ENCODE assay signal across 8 cellular contexts in genomic region chr3:12287727-12288465, GRCh38. TPM values are rescaled to one million over a fixed set of nuclear protein-coding genes. Genes with fewer than 3 reads are reported as not detected.
DNase-seq lines count a peak whose midpoint lies in the region; ATAC-seq and TF ChIP-seq lines count a peak whose summit lies in the region.

No MANE protein-coding gene starts in this region.

- peaks cover 35% of the 10 kb centered on the region for H4K20me1 ChIP-seq in PC-3 (ENCODE audit: low read length)

- H3K79me2 ChIP-seq in PC-3 (ENCODE audit: low read length) = peaks cover 58% of the 10 kb centered on the region

- intact Hi-C loops in PC-3 (cut with micrococcal nuclease) = loop anchor here (1.0 to 2.0 kb wide), 5 partner anchors 21 to 193 kb away; no protein-coding TSS in a partner anchor

- H3K9me2 ChIP-seq in PC-3 (replicated peaks; ENCODE audit: low read length) = no peaks in the 10 kb centered on the region

- POLR2A ChIA-PET in PC-3 (lab: Charles Lee; ENCODE audit: unreplicated experiment) = no interaction called here

- peak overlapping the region; percentile 77 for H2AFZ ChIP-seq in PC-3 (ENCODE audit: low read length)

- no peak for TF ChIP-seq CTCF in PC-3 (conservative IDR thresholded peaks at IDR 0.05; ENCODE audit: low read depth, low read length)

- peak overlapping the region; percentile 74 for H3K4me3 ChIP-seq in PC-3 (ENCODE audit: low read length)

- BruUV-seq in PC-3 (replicated peaks; lab: Mats Ljungman, UMichigan) = no TSS peak

- H3K36me3 ChIP-seq in PC-3 (ENCODE audit: low read depth, low read length) = peaks cover 28% of the 10 kb centered on the region

- peaks cover 19% of the 10 kb centered on the region for H3K4me1 ChIP-seq in PC-3 (ENCODE audit: insufficient read depth, low read length)

- peak overlapping the region; percentile 78 for H3K27ac ChIP-seq in PC-3 (ENCODE audit: low read length)

- ATAC-seq in PC-3 (peak; percentile 57), GM21737 (IDR thresholded peaks at IDR 0.05; ENCODE audit: unreplicated experiment) (no peak)

- H3K27me3 ChIP-seq in PC-3 (ENCODE audit: low read length) = no peaks in the 10 kb centered on the region

- peak overlapping the region; percentile 87 for H3K4me2 ChIP-seq in PC-3 (ENCODE audit: low read length)

- CTCF ChIA-PET in PC-3 (lab: Charles Lee) = interaction anchor here (0.6 kb wide), 1 partner anchor 192 kb away, joined by 3 read pairs; no protein-coding TSS in a partner anchor

- H3K9ac ChIP-seq in PC-3 (ENCODE audit: low read length) = peak overlapping the region; percentile 87

- peak in 2 of 3 experiments; percentile 26 to 53 for DNase-seq in NCI-H1417 (lab: John Stamatoyannopoulos, UW)
- no peak for DNase-seq in NCI-H1417 treated with DMSO at 0.1 percent for 48 hours (lab: John Stamatoyannopoulos, UW)
- peak; percentile 63 for DNase-seq in PC-3
- DNase-seq in epidermal melanocyte (ENCODE audit: insufficient read length, low spot score) = peak; percentile 36
- peak; percentile 24 for DNase-seq in mucosa of gallbladder (ENCODE audit: low spot score)
- no peak for DNase-seq in HPDE6-E6E7 (ENCODE audit: extremely low spot score)
- no peak for DNase-seq in putamen (ENCODE audit: low spot score)

- peaks cover 7% of the 10 kb centered on the region for H3F3A ChIP-seq in PC-3 (ENCODE audit: low read length, unreplicated experiment)

- H3K9me3 ChIP-seq in PC-3 (ENCODE audit: low read length) = no peaks in the 10 kb centered on the region

RNA-seq across cellular contexts. Expression of gene PPARG, which starts 1.0 kb away (rescaled TPM):
- total RNA-seq in PC-3 (2014; rRNA removed) (208 and 250 TPM in 2 replicates), mucosa of gallbladder (13.0 TPM)

Comparison
In these comparisons a context has a peak if more than half of its experiments do, and no peak if none do; other contexts are left out.
1. DNase-seq: peak in NCI-H1417 (2 of 3), PC-3 (single experiment), epidermal melanocyte (single experiment) and mucosa of gallbladder (single experiment); none in NCI-H1417 treated with DMSO at 0.1 percent for 48 hours (single experiment), HPDE6-E6E7 (single experiment) and putamen (single experiment).
2. RNA of gene PPARG, which starts 1.0 kb away (total RNA-seq): 208 to 250 TPM in PC-3; 13.0 TPM in mucosa of gallbladder (single experiment); every median in the first group is over 10 times any median in the second.